In genomic region chr2:214529514-214529913, GRCh38 we compare ENCODE assay signal across 29 cellular contexts.
DNase-seq lines count a peak whose midpoint lies in the region; ATAC-seq, FAIRE-seq and TF ChIP-seq lines count a peak whose summit lies in the region.
"Had no signal": no experiment of that assay in that cellular context is flagged by ENCODE, and none has a peak within 500 bp of the region (broad histone marks: within the 10 kb centered on the region; RNA-seq: fewer than 3 reads in every experiment).

No MANE protein-coding gene starts in this region.

- no peak overlapping the region for H2AK5ac ChIP-seq in trophoblast cell (ENCODE audit: low read length)

- no peak overlapping the region for H3K27ac ChIP-seq in A549
- no peak overlapping the region for H3K27ac ChIP-seq in GM23338 (ENCODE audit: low read depth)
- H3K27ac ChIP-seq in K562 (ENCODE audit: extremely low read depth, low read depth, low read length): no peak overlapping the region
- H3K27ac ChIP-seq in esophagus muscularis mucosa (replicated peaks in 1 of 4): no peak overlapping the region
- no peak overlapping the region for H3K27ac ChIP-seq in trophoblast cell (ENCODE audit: low read depth, low read length)
- H3K27ac ChIP-seq: BLaER1 treated with 17β-estradiol and CSF1 and Interleukin-3, amounts not matched to agents 10 nM and 100 nM; C4-2B had no signal

- no peaks in the 10 kb centered on the region for H3K36me3 Mint-ChIP-seq in GM23338 (ENCODE audit: low read depth)
- H3K36me3 Mint-ChIP-seq: CD8-positive, alpha-beta T cell had no signal

- TF ChIP-seq EP300 in A549 (IDR thresholded peaks at IDR 0.05): no peak
- TF ChIP-seq EP300 in K562 (IDR thresholded peaks at IDR 0.05; ENCODE audit: low read length): no peak
- TF ChIP-seq EP300 in esophagus muscularis mucosa (IDR thresholded peaks at IDR 0.05): no peak

- H3K79me2 ChIP-seq in GM23338 (replicated peaks; ENCODE audit: insufficient read depth) (no peaks in the 10 kb centered on the region), K562 (ENCODE audit: control insufficient read depth, insufficient read depth, low read length) (no peaks in the 10 kb centered on the region), trophoblast cell (ENCODE audit: control insufficient read depth, insufficient read depth, low read length, poor library complexity) (no peaks in the 10 kb centered on the region)

- ATAC-seq in A549: no peak
- ATAC-seq in GM23338: no peak
- ATAC-seq in K562: no peak
- ATAC-seq: CD8-positive, alpha-beta T cell; GM12878 had no signal

- no peaks in the 10 kb centered on the region for H3K9me2 ChIP-seq in GM23338 (ENCODE audit: insufficient read depth)

- H3K79me1 ChIP-seq in trophoblast cell (ENCODE audit: low read length): no peaks in the 10 kb centered on the region

- H3K4me3 ChIP-seq in A549 (no peak overlapping the region), GM23338 (no peak overlapping the region), K562 (no peak overlapping the region), esophagus muscularis mucosa (no peak overlapping the region), trophoblast cell (ENCODE audit: low read depth, low read length) (no peak overlapping the region)
- H3K4me3 ChIP-seq: BLaER1 treated with 17β-estradiol and CSF1 and Interleukin-3, amounts not matched to agents 10 nM and 100 nM; GM12878 had no signal

- no peak overlapping the region for H2BK5ac ChIP-seq in trophoblast cell (ENCODE audit: low read depth, low read length, poor library complexity)

- CTCF ChIA-PET in A549 (lab: Yijun Ruan, JAX): interaction anchor here (1.0 kb wide), 1 partner anchor 51 kb away, joined by 3 read pairs; no protein-coding TSS in a partner anchor
- CTCF ChIA-PET in K562 (lab: Yijun Ruan, JAX; ENCODE audit: low intra/inter-chr PET ratio): no interaction called here

- H3K4me1 Mint-ChIP-seq in GM23338: peaks cover 3% of the 10 kb centered on the region; the same call in 2 of the 3 replicates
- H3K4me1 Mint-ChIP-seq: B cell had no signal

- no peak overlapping the region for H4K12ac ChIP-seq in trophoblast cell (ENCODE audit: low read depth, low read length)

- DNase-seq in A549 (ENCODE audit: low read depth in 1 of 2, low spot score in 1 of 2) (no peak), GM23338 (ENCODE audit: low spot score) (no peak), OCI-M1 (lab: John Stamatoyannopoulos, UW) (peak; percentile 3), K562 (ENCODE audit: extremely low read depth in 1 of 4, low spot score in 3 of 4) (no peak), esophagus muscularis mucosa (ENCODE audit: extremely low spot score) (no peak), NCI-H1694 (lab: John Stamatoyannopoulos, UW) (no peak), trophoblast cell (no peak), DMS 273 (lab: John Stamatoyannopoulos, UW; ENCODE audit: unreplicated experiment) (no peak)
- DNase-seq: 8988T; AML-193; Caco-2; Calu3; CD4-positive, alpha-beta T cell; CD8-positive, alpha-beta T cell; DMS 273 treated with DMSO at 0.1 percent for 48 hours; DMS153; DMS53; DMS79; DND-41; EL; GDM1 had no signal

- WGBS in A549 (ENCODE audit: missing lambda C conversion rate): 39% methylated on average over 6 of the region's 6 CpGs
- WGBS in K562 (ENCODE audit: insufficient coverage, low coverage, missing lambda C conversion rate): 5% methylated on average over 6 of the region's 6 CpGs
- 73% methylated on average over 6 of the region's 6 CpGs for whole genome bisulfite sequencing in esophagus muscularis mucosa
- no CpG with 5 or more reads among the region's 6 CpGs for WGBS in trophoblast cell (ENCODE audit: extremely low coverage, insufficient coverage, insufficient read length)

- no peak for TF ChIP-seq CTCF in A549 (IDR thresholded peaks at IDR 0.05)
- no peak for TF ChIP-seq CTCF in GM23338 (conservative IDR thresholded peaks at IDR 0.05; ENCODE audit: low read depth in 2 of 2)
- no peak for TF ChIP-seq CTCF in K562 (IDR thresholded peaks at IDR 0.05 in 2 of 3, conservative IDR thresholded peaks at IDR 0.05 in 1 of 3; ENCODE audit: insufficient read depth in 2 of 3, low read depth in 1 of 3, low read length in 3 of 3)
- TF ChIP-seq CTCF in esophagus muscularis mucosa (IDR thresholded peaks at IDR 0.05): no peak

- no peaks in the 10 kb centered on the region for H3K9me3 Mint-ChIP-seq in GM23338

- BruUV-seq in K562 (replicated peaks; lab: Mats Ljungman, UMichigan): no TSS peak

- TF ChIP-seq RAD21 in A549 (conservative IDR thresholded peaks at IDR 0.05 in 1 of 2, IDR thresholded peaks at IDR 0.05 in 1 of 2) (no peak), K562 (CRISPR knock-in tag; conservative IDR thresholded peaks at IDR 0.05 in 1 of 2, IDR thresholded peaks at IDR 0.05 in 1 of 2) (no peak)

- H4K20me1 ChIP-seq in GM23338 (replicated peaks; ENCODE audit: insufficient read depth): no peaks in the 10 kb centered on the region
- no peaks in the 10 kb centered on the region for H4K20me1 ChIP-seq in K562 (replicated peaks; ENCODE audit: control insufficient read depth, insufficient read depth, low read length)
- H4K20me1 ChIP-seq: BLaER1 treated with 17β-estradiol and CSF1 and Interleukin-3, amounts not matched to agents 10 nM and 100 nM had no signal

- POLR2A ChIA-PET in A549 (lab: Yijun Ruan, JAX): no interaction called here
- POLR2A ChIA-PET in K562 (lab: Yijun Ruan, JAX): no interaction called here

- H3K9ac ChIP-seq in K562 (ENCODE audit: insufficient read depth in 1 of 2, low read depth in 2 of 2, low read length in 2 of 2) (no peak overlapping the region), trophoblast cell (ENCODE audit: low read length) (no peak overlapping the region)
- H3K9ac ChIP-seq: BLaER1 treated with 17β-estradiol and CSF1 and Interleukin-3, amounts not matched to agents 10 nM and 100 nM had no signal

- no peak overlapping the region for H3K14ac ChIP-seq in trophoblast cell (ENCODE audit: low read length)

- H3K27me3 ChIP-seq in GM23338 (ENCODE audit: insufficient read depth): no peaks in the 10 kb centered on the region
- H3K27me3 ChIP-seq in K562 (ENCODE audit: control insufficient read depth in 2 of 2, insufficient read depth in 2 of 2, low read length in 2 of 2): no peaks in the 10 kb centered on the region
- no peaks in the 10 kb centered on the region for H3K27me3 ChIP-seq in esophagus muscularis mucosa
- H3K27me3 ChIP-seq in trophoblast cell (ENCODE audit: insufficient read depth, low read length): no peaks in the 10 kb centered on the region
- H3K27me3 ChIP-seq: BLaER1 treated with 17β-estradiol and CSF1 and Interleukin-3, amounts not matched to agents 10 nM and 100 nM had no signal

- H3K27me3 Mint-ChIP-seq in GM23338 (ENCODE audit: insufficient read depth, low read depth, poor library complexity): no peaks in the 10 kb centered on the region
- H3K27me3 Mint-ChIP-seq: B cell had no signal

- no peak for TF ChIP-seq POLR2A in A549 (IDR thresholded peaks at IDR 0.05; ENCODE audit: low read length)
- no peak for TF ChIP-seq POLR2A in K562 (conservative IDR thresholded peaks at IDR 0.05)
- TF ChIP-seq POLR2A in esophagus muscularis mucosa (IDR thresholded peaks at IDR 0.05; ENCODE audit: low read depth): no peak

- in situ Hi-C loops in K562 (cut with MboI): no loop called here

- H4K8ac ChIP-seq in trophoblast cell (ENCODE audit: low read depth, low read length): no peak overlapping the region

- peak overlapping the region; percentile 84 for H2AFZ ChIP-seq in GM23338
- no peak overlapping the region for H2AFZ ChIP-seq in K562 (ENCODE audit: low read depth, low read length)
- H2AFZ ChIP-seq in trophoblast cell (ENCODE audit: insufficient read depth, low read length, poor library complexity): no peak overlapping the region

- H3K4ac ChIP-seq in trophoblast cell (ENCODE audit: low read depth, low read length): no peak overlapping the region

- no peak overlapping the region for H3K4me2 ChIP-seq in A549
- no peak overlapping the region for H3K4me2 ChIP-seq in GM23338
- H3K4me2 ChIP-seq in K562 (ENCODE audit: insufficient read depth, low read length): no peak overlapping the region
- H3K4me2 ChIP-seq in trophoblast cell (ENCODE audit: low read length): no peak overlapping the region
- H3K4me2 ChIP-seq: BLaER1 treated with 17β-estradiol and CSF1 and Interleukin-3, amounts not matched to agents 10 nM and 100 nM had no signal

- no peaks in the 10 kb centered on the region for H3F3A ChIP-seq in GM23338 (replicated peaks; ENCODE audit: low read depth)

- no peaks in the 10 kb centered on the region for H3K9me1 ChIP-seq in K562 (ENCODE audit: control insufficient read depth, insufficient read depth, low read length)

- H2BK12ac ChIP-seq in trophoblast cell (ENCODE audit: low read length): no peak overlapping the region

- intact Hi-C loops in K562 (cut with micrococcal nuclease) (no loop called here), esophagus muscularis mucosa (cut with DNase I) (no loop called here)

- H3K23ac ChIP-seq in trophoblast cell (ENCODE audit: low read length): no peak overlapping the region

- FAIRE-seq in A549 (lab: Jason Lieb, UNC) (no peak), K562 (lab: Jason Lieb, UNC) (no peak)
- FAIRE-seq: A204.1, D721Med, GM12878, GM12892, GM18507 had no signal

- H4K91ac ChIP-seq in trophoblast cell (ENCODE audit: low read depth, low read length): no peak overlapping the region

- H3K18ac ChIP-seq in trophoblast cell (ENCODE audit: low read length): no peak overlapping the region

- no peak overlapping the region; the same call in 1 of the 2 replicates for H3K27ac Mint-ChIP-seq in GM23338
- H3K27ac Mint-ChIP-seq: B cell; CD4-positive, alpha-beta T cell; CD8-positive, alpha-beta T cell had no signal

- no peak overlapping the region for H3K4me3 Mint-ChIP-seq in GM23338
- H3K4me3 Mint-ChIP-seq: B cell; CD4-positive, alpha-beta T cell; CD8-positive, alpha-beta T cell had no signal

- H3K4me1 ChIP-seq in A549: no peaks in the 10 kb centered on the region
- H3K4me1 ChIP-seq in GM23338 (ENCODE audit: insufficient read depth): peaks cover 5% of the 10 kb centered on the region; the same call in 1 of the 2 replicates
- no peaks in the 10 kb centered on the region for H3K4me1 ChIP-seq in K562 (replicated peaks in 1 of 2; ENCODE audit: control insufficient read depth in 2 of 2, insufficient read depth in 2 of 2, low read length in 2 of 2)
- no peaks in the 10 kb centered on the region for H3K4me1 ChIP-seq in esophagus muscularis mucosa
- H3K4me1 ChIP-seq in trophoblast cell (ENCODE audit: control insufficient read depth in 1 of 2, insufficient read depth in 2 of 2, low read length in 2 of 2): no peaks in the 10 kb centered on the region
- H3K4me1 ChIP-seq: BLaER1 treated with 17β-estradiol and CSF1 and Interleukin-3, amounts not matched to agents 10 nM and 100 nM; Caco-2 had no signal

- H3K9me3 ChIP-seq in A549 (no peaks in the 10 kb centered on the region), K562 (replicated peaks; ENCODE audit: control insufficient read depth, insufficient read depth, low read depth, low read length) (no peaks in the 10 kb centered on the region), esophagus muscularis mucosa (no peaks in the 10 kb centered on the region), trophoblast cell (ENCODE audit: insufficient read depth, low read depth, low read length) (no peaks in the 10 kb centered on the region)
- H3K9me3 ChIP-seq: BLaER1 treated with 17β-estradiol and CSF1 and Interleukin-3, amounts not matched to agents 10 nM and 100 nM; Caco-2 had no signal

- H2BK120ac ChIP-seq in trophoblast cell (ENCODE audit: insufficient read depth, low read length, poor library complexity): no peak overlapping the region

- H3K36me3 ChIP-seq in GM23338 (ENCODE audit: insufficient read depth) (no peaks in the 10 kb centered on the region), K562 (ENCODE audit: control insufficient read depth, insufficient read depth, low read length) (no peaks in the 10 kb centered on the region), esophagus muscularis mucosa (no peaks in the 10 kb centered on the region), trophoblast cell (ENCODE audit: control insufficient read depth in 1 of 2, insufficient read depth in 2 of 2, low read length in 2 of 2) (no peaks in the 10 kb centered on the region)
- H3K36me3 ChIP-seq: BLaER1 treated with 17β-estradiol and CSF1 and Interleukin-3, amounts not matched to agents 10 nM and 100 nM had no signal

Comparison
In these comparisons a context has a peak if more than half of its experiments do, and no peak if none do; other contexts are left out.
1. Of the 35 proteins assayed by ChIP-seq in both K562 and A549: peak only in K562: none; only in A549: MAFK; in both: none; in neither: 34.